In genomic region chr3:177312491-177312890, GRCh38 we compare ENCODE assay signal across 15 cellular contexts.
DNase-seq lines count a peak whose midpoint lies in the region; ATAC-seq lines count a peak whose summit lies in the region.
"Had no signal": no experiment of that assay in that cellular context is flagged by ENCODE, and none has a peak within 500 bp of the region (broad histone marks: within the 10 kb centered on the region; RNA-seq: fewer than 3 reads in every experiment).

No MANE protein-coding gene starts in this region.

- no peak overlapping the region for H3K27ac Mint-ChIP-seq in activated CD4-positive, alpha-beta memory T cell treated with anti-CD3 and anti-CD28 coated beads for 36 hours
- H3K27ac Mint-ChIP-seq in activated CD4-positive, alpha-beta memory T cell treated with anti-CD3 and anti-CD28 coated beads, Interleukin-2, amount 10 ng/mL, durations not matched to agents 7 days and 5 days: no peak overlapping the region
- peak overlapping the region; percentile 21 for H3K27ac Mint-ChIP-seq in activated naive CD4-positive, alpha-beta T cell treated with anti-CD3 and anti-CD28 coated beads, Interleukin-2, amount 10 ng/mL, durations not matched to agents 7 days and 5 days
- H3K27ac Mint-ChIP-seq in activated naive CD4-positive, alpha-beta T cell treated with anti-CD3 and anti-CD28 coated beads, Interleukin-2, amount 50 U/mL, for 72 hours: no peak overlapping the region
- H3K27ac Mint-ChIP-seq in activated naive CD8-positive, alpha-beta T cell treated with anti-CD3 and anti-CD28 coated beads for 36 hours: peak overlapping the region; percentile 1
- peak overlapping the region; percentile 68 for H3K27ac Mint-ChIP-seq in stimulated activated naive B cell treated with anti-CD40 and anti-IgM and Interleukin-4, amounts not matched to agents 10 μg/mL and 1 μg/mL and 100 μg/mL, for 72 hours
- H3K27ac Mint-ChIP-seq: B cell; CD4-positive, alpha-beta T cell; HFFc6 had no signal

- ATAC-seq in activated naive CD4-positive, alpha-beta T cell treated with anti-CD3 and anti-CD28 coated beads, Interleukin-2, amount 50 U/mL, for 72 hours: no peak
- no peak for ATAC-seq in stimulated activated naive B cell treated with anti-CD40 and anti-IgM and Interleukin-4, amounts not matched to agents 10 μg/mL and 1 μg/mL and 100 μg/mL, for 72 hours (replicated peaks)
- ATAC-seq: GM12878 had no signal

- peak; percentile 16 for DNase-seq in activated CD4-positive, alpha-beta memory T cell treated with anti-CD3 and anti-CD28 coated beads for 36 hours
- no peak for DNase-seq in activated CD4-positive, alpha-beta memory T cell treated with anti-CD3 and anti-CD28 coated beads, Interleukin-2, amount 10 ng/mL, durations not matched to agents 7 days and 5 days
- DNase-seq in activated naive CD4-positive, alpha-beta T cell treated with anti-CD3 and anti-CD28 coated beads, Interleukin-2, amount 10 ng/mL, durations not matched to agents 7 days and 5 days: no peak
- no peak for DNase-seq in activated naive CD4-positive, alpha-beta T cell treated with anti-CD3 and anti-CD28 coated beads, Interleukin-2, amount 50 U/mL, for 72 hours (ENCODE audit: low spot score in 2 of 2)
- DNase-seq in activated naive CD8-positive, alpha-beta T cell treated with anti-CD3 and anti-CD28 coated beads for 36 hours: no peak
- DNase-seq in stimulated activated naive B cell treated with anti-CD40 and anti-IgM and Interleukin-4, amounts not matched to agents 10 μg/mL and 1 μg/mL and 100 μg/mL, for 72 hours: no peak
- DNase-seq in head of caudate nucleus: no peak
- DNase-seq: C1 segment of cervical spinal cord; Calu3; CD4-positive, alpha-beta T cell; DMS79; HCEC 1CT; HFFc6 had no signal

- no peak overlapping the region for H3K4me3 Mint-ChIP-seq in activated CD4-positive, alpha-beta memory T cell treated with anti-CD3 and anti-CD28 coated beads for 36 hours
- no peak overlapping the region for H3K4me3 Mint-ChIP-seq in activated CD4-positive, alpha-beta memory T cell treated with anti-CD3 and anti-CD28 coated beads, Interleukin-2, amount 10 ng/mL, durations not matched to agents 7 days and 5 days
- H3K4me3 Mint-ChIP-seq in activated naive CD4-positive, alpha-beta T cell treated with anti-CD3 and anti-CD28 coated beads, Interleukin-2, amount 10 ng/mL, durations not matched to agents 7 days and 5 days: no peak overlapping the region
- H3K4me3 Mint-ChIP-seq in activated naive CD8-positive, alpha-beta T cell treated with anti-CD3 and anti-CD28 coated beads for 36 hours: no peak overlapping the region
- no peak overlapping the region for H3K4me3 Mint-ChIP-seq in stimulated activated naive B cell treated with anti-CD40 and anti-IgM and Interleukin-4, amounts not matched to agents 10 μg/mL and 1 μg/mL and 100 μg/mL, for 72 hours
- H3K4me3 Mint-ChIP-seq: B cell; CD4-positive, alpha-beta T cell; HFFc6 had no signal

- H3K27me3 Mint-ChIP-seq in activated CD4-positive, alpha-beta memory T cell treated with anti-CD3 and anti-CD28 coated beads for 36 hours: peaks cover 2% of the 10 kb centered on the region
- H3K27me3 Mint-ChIP-seq in activated CD4-positive, alpha-beta memory T cell treated with anti-CD3 and anti-CD28 coated beads, Interleukin-2, amount 10 ng/mL, durations not matched to agents 7 days and 5 days: peaks cover 3% of the 10 kb centered on the region
- no peaks in the 10 kb centered on the region for H3K27me3 Mint-ChIP-seq in activated naive CD4-positive, alpha-beta T cell treated with anti-CD3 and anti-CD28 coated beads, Interleukin-2, amount 10 ng/mL, durations not matched to agents 7 days and 5 days
- no peaks in the 10 kb centered on the region for H3K27me3 Mint-ChIP-seq in activated naive CD8-positive, alpha-beta T cell treated with anti-CD3 and anti-CD28 coated beads for 36 hours
- H3K27me3 Mint-ChIP-seq in stimulated activated naive B cell treated with anti-CD40 and anti-IgM and Interleukin-4, amounts not matched to agents 10 μg/mL and 1 μg/mL and 100 μg/mL, for 72 hours: no peaks in the 10 kb centered on the region
- H3K27me3 Mint-ChIP-seq: B cell; CD4-positive, alpha-beta T cell had no signal

- CTCF ChIA-PET in activated CD4-positive, alpha-beta memory T cell treated with anti-CD3 and anti-CD28 coated beads for 36 hours (lab: Charles Lee): no interaction called here
- CTCF ChIA-PET in activated CD4-positive, alpha-beta memory T cell treated with anti-CD3 and anti-CD28 coated beads, Interleukin-2, amount 10 ng/mL, durations not matched to agents 7 days and 5 days (lab: Charles Lee): no interaction called here
- CTCF ChIA-PET in activated naive CD4-positive, alpha-beta T cell treated with anti-CD3 and anti-CD28 coated beads, Interleukin-2, amount 10 ng/mL, durations not matched to agents 7 days and 5 days (lab: Charles Lee): no interaction called here

- peaks cover 15% of the 10 kb centered on the region for H3K9me3 Mint-ChIP-seq in activated CD4-positive, alpha-beta memory T cell treated with anti-CD3 and anti-CD28 coated beads for 36 hours
- peaks cover 17% of the 10 kb centered on the region for H3K9me3 Mint-ChIP-seq in activated CD4-positive, alpha-beta memory T cell treated with anti-CD3 and anti-CD28 coated beads, Interleukin-2, amount 10 ng/mL, durations not matched to agents 7 days and 5 days
- H3K9me3 Mint-ChIP-seq in activated naive CD4-positive, alpha-beta T cell treated with anti-CD3 and anti-CD28 coated beads, Interleukin-2, amount 10 ng/mL, durations not matched to agents 7 days and 5 days: peaks cover 12% of the 10 kb centered on the region
- peaks cover 6 to 17% of the 10 kb centered on the region in 2 donors for H3K9me3 Mint-ChIP-seq in activated naive CD4-positive, alpha-beta T cell treated with anti-CD3 and anti-CD28 coated beads, Interleukin-2, amount 50 U/mL, for 72 hours
- H3K9me3 Mint-ChIP-seq in activated naive CD8-positive, alpha-beta T cell treated with anti-CD3 and anti-CD28 coated beads for 36 hours: peaks cover 13% of the 10 kb centered on the region
- peaks cover 0 to 4% of the 10 kb centered on the region in 2 donors for H3K9me3 Mint-ChIP-seq in stimulated activated naive B cell treated with anti-CD40 and anti-IgM and Interleukin-4, amounts not matched to agents 10 μg/mL and 1 μg/mL and 100 μg/mL, for 72 hours

- intact Hi-C loops in activated CD4-positive, alpha-beta memory T cell treated with anti-CD3 and anti-CD28 coated beads for 36 hours (cut with micrococcal nuclease): no loop called here
- intact Hi-C loops in head of caudate nucleus (cut with DNase I): no loop called here

- POLR2A ChIA-PET in activated CD4-positive, alpha-beta memory T cell treated with anti-CD3 and anti-CD28 coated beads for 36 hours (lab: Charles Lee): interaction anchor here (0.6 to 0.7 kb wide), 2 partner anchors 124 to 708 kb away, joined by 3 to 4 read pairs; no protein-coding TSS in a partner anchor
- POLR2A ChIA-PET in activated CD4-positive, alpha-beta memory T cell treated with anti-CD3 and anti-CD28 coated beads, Interleukin-2, amount 10 ng/mL, durations not matched to agents 7 days and 5 days (lab: Charles Lee): no interaction called here

- H3K4me1 Mint-ChIP-seq in activated CD4-positive, alpha-beta memory T cell treated with anti-CD3 and anti-CD28 coated beads for 36 hours (ENCODE audit: low read depth): peaks cover 13% of the 10 kb centered on the region
- H3K4me1 Mint-ChIP-seq in activated CD4-positive, alpha-beta memory T cell treated with anti-CD3 and anti-CD28 coated beads, Interleukin-2, amount 10 ng/mL, durations not matched to agents 7 days and 5 days: peaks cover 4% of the 10 kb centered on the region
- peaks cover 4% of the 10 kb centered on the region for H3K4me1 Mint-ChIP-seq in activated naive CD4-positive, alpha-beta T cell treated with anti-CD3 and anti-CD28 coated beads, Interleukin-2, amount 10 ng/mL, durations not matched to agents 7 days and 5 days
- H3K4me1 Mint-ChIP-seq in activated naive CD8-positive, alpha-beta T cell treated with anti-CD3 and anti-CD28 coated beads for 36 hours: peaks cover 8% of the 10 kb centered on the region
- H3K4me1 Mint-ChIP-seq in stimulated activated naive B cell treated with anti-CD40 and anti-IgM and Interleukin-4, amounts not matched to agents 10 μg/mL and 1 μg/mL and 100 μg/mL, for 72 hours: peaks cover 2 to 7% of the 10 kb centered on the region in 2 donors

- peaks cover 7% of the 10 kb centered on the region for H3K36me3 Mint-ChIP-seq in activated CD4-positive, alpha-beta memory T cell treated with anti-CD3 and anti-CD28 coated beads for 36 hours
- peaks cover 7% of the 10 kb centered on the region for H3K36me3 Mint-ChIP-seq in activated CD4-positive, alpha-beta memory T cell treated with anti-CD3 and anti-CD28 coated beads, Interleukin-2, amount 10 ng/mL, durations not matched to agents 7 days and 5 days (ENCODE audit: low read depth)
- H3K36me3 Mint-ChIP-seq in activated naive CD4-positive, alpha-beta T cell treated with anti-CD3 and anti-CD28 coated beads, Interleukin-2, amount 10 ng/mL, durations not matched to agents 7 days and 5 days: peaks cover 4% of the 10 kb centered on the region
- peaks cover 5 to 32% of the 10 kb centered on the region in 2 donors for H3K36me3 Mint-ChIP-seq in activated naive CD4-positive, alpha-beta T cell treated with anti-CD3 and anti-CD28 coated beads, Interleukin-2, amount 50 U/mL, for 72 hours
- H3K36me3 Mint-ChIP-seq in activated naive CD8-positive, alpha-beta T cell treated with anti-CD3 and anti-CD28 coated beads for 36 hours: peaks cover 16% of the 10 kb centered on the region
- peaks cover 3 to 5% of the 10 kb centered on the region in 2 donors for H3K36me3 Mint-ChIP-seq in stimulated activated naive B cell treated with anti-CD40 and anti-IgM and Interleukin-4, amounts not matched to agents 10 μg/mL and 1 μg/mL and 100 μg/mL, for 72 hours

Comparison
In these comparisons a context has a peak if more than half of its experiments do, and no peak if none do; other contexts are left out.
1. H3K27ac Mint-ChIP-seq: peak in activated naive CD4-positive, alpha-beta T cell treated with anti-CD3 and anti-CD28 coated beads, Interleukin-2, amount 10 ng/mL, durations not matched to agents 7 days and 5 days (single experiment), activated naive CD8-positive, alpha-beta T cell treated with anti-CD3 and anti-CD28 coated beads for 36 hours (single experiment) and stimulated activated naive B cell treated with anti-CD40 and anti-IgM and Interleukin-4, amounts not matched to agents 10 μg/mL and 1 μg/mL and 100 μg/mL, for 72 hours (single experiment); none in activated CD4-positive, alpha-beta memory T cell treated with anti-CD3 and anti-CD28 coated beads for 36 hours (single experiment), activated CD4-positive, alpha-beta memory T cell treated with anti-CD3 and anti-CD28 coated beads, Interleukin-2, amount 10 ng/mL, durations not matched to agents 7 days and 5 days (single experiment) and activated naive CD4-positive, alpha-beta T cell treated with anti-CD3 and anti-CD28 coated beads, Interleukin-2, amount 50 U/mL, for 72 hours (0 of 2).